In the genomic region with DNA sequence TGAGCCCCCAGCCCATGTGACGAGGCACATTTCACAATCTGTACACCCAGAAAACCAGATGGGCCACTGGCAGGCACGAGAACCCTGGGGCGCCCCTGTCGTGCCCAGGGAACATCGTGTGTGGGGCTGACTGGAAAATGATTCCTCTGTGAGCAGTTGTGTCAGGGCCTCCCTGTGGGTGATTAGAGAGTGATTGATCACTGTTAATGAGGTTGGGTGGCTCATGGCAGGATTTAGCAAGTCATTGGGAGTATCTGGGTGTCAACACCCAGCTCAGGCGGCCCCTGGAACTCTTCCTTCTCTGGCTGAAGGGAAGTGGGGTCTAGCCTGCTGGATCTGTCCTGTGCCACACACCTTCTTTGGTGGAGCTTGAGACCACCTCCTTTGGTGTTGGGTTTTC, we compare ENCODE assay signal across 22 cellular contexts. TPM values are rescaled to one million over a fixed set of nuclear protein-coding genes. Genes with fewer than 3 reads are reported as not detected.
DNase-seq lines count a peak whose midpoint lies in the region; ATAC-seq, FAIRE-seq and TF ChIP-seq lines count a peak whose summit lies in the region.
"Had no signal": no experiment of that assay in that cellular context is flagged by ENCODE, and none has a peak within 500 bp of the region (broad histone marks: within the 10 kb centered on the region; RNA-seq: fewer than 3 reads in every experiment).

No MANE protein-coding gene starts in this region.

- H3K4me2 ChIP-seq in K562 (ENCODE audit: insufficient read depth, low read length), result no peak overlapping the region
- H3K4me2 ChIP-seq: A549, BLaER1 had no signal

- DNase-seq in NCI-H82 (lab: John Stamatoyannopoulos, UW) (peak; percentile 38), NCI-H82 treated with DMSO at 0.1 percent for 48 hours (lab: John Stamatoyannopoulos, UW; ENCODE audit: unreplicated experiment) (no peak), K562 (ENCODE audit: extremely low read depth in 1 of 4, low spot score in 3 of 4) (no peak), type B pancreatic cell (ENCODE audit: extremely low spot score, unreplicated experiment) (no peak)
- DNase-seq: CD4-positive, alpha-beta memory T cell; DMS153; DMS79; GDM1 had no signal

- no peaks in the 10 kb centered on the region for H3K9me1 ChIP-seq in K562 (ENCODE audit: control insufficient read depth, insufficient read depth, low read length)

- no peak overlapping the region for H3K4me3 ChIP-seq in K562
- H3K4me3 ChIP-seq: A549, BLaER1, HAP-1 had no signal

- no peaks in the 10 kb centered on the region for H3K9me3 Mint-ChIP-seq in type B pancreatic cell
- H3K9me3 Mint-ChIP-seq in activated T-helper 17 cell treated with anti-CD3 and anti-CD28 coated beads, Interleukin-2, amount 50 U/mL, for 72 hours, result no peaks in the 10 kb centered on the region
- H3K9me3 Mint-ChIP-seq: CD4-positive, alpha-beta memory T cell had no signal

- H3K9me3 ChIP-seq in K562 (replicated peaks; ENCODE audit: control insufficient read depth, insufficient read depth, low read depth, low read length), result no peaks in the 10 kb centered on the region
- H3K9me3 ChIP-seq: A549, BLaER1, HAP-1 had no signal

- in situ Hi-C loops in K562 (cut with MboI), result no loop called here

- H3K27ac Mint-ChIP-seq in type B pancreatic cell, result peak overlapping the region; percentile 83
- H3K27ac Mint-ChIP-seq in activated T-helper 17 cell treated with anti-CD3 and anti-CD28 coated beads, Interleukin-2, amount 50 U/mL, for 72 hours, result no peak overlapping the region
- H3K27ac Mint-ChIP-seq: CD14-positive monocyte had no signal

- H3K9ac ChIP-seq in K562 (ENCODE audit: insufficient read depth in 1 of 2, low read depth in 2 of 2, low read length in 2 of 2), result no peak overlapping the region
- H3K9ac ChIP-seq: BLaER1 had no signal

- BruUV-seq in K562 (replicated peaks; lab: Mats Ljungman, UMichigan), result no TSS peak

- H3K27ac ChIP-seq in K562 (ENCODE audit: extremely low read depth, low read depth, low read length), result no peak overlapping the region
- H3K27ac ChIP-seq: 22Rv1, A549, BLaER1 had no signal

- H4K20me1 ChIP-seq in K562 (replicated peaks; ENCODE audit: control insufficient read depth, insufficient read depth, low read length), result peaks cover 30% of the 10 kb centered on the region; the same call in 1 of the 2 replicates

- TF ChIP-seq POLR2A in K562 (conservative IDR thresholded peaks at IDR 0.05), result no peak

- H3K4me1 Mint-ChIP-seq in type B pancreatic cell (ENCODE audit: unreplicated experiment), result peaks cover 18% of the 10 kb centered on the region
- peaks cover 10% of the 10 kb centered on the region for H3K4me1 Mint-ChIP-seq in activated T-helper 17 cell treated with anti-CD3 and anti-CD28 coated beads, Interleukin-2, amount 50 U/mL, for 72 hours

- TF ChIP-seq CTCF in K562 (IDR thresholded peaks at IDR 0.05 in 2 of 3, conservative IDR thresholded peaks at IDR 0.05 in 1 of 3; ENCODE audit: insufficient read depth in 2 of 3, low read depth in 1 of 3, low read length in 3 of 3) (no peak), type B pancreatic cell (conservative IDR thresholded peaks at IDR 0.05) (no peak)

- H2AFZ ChIP-seq in K562 (ENCODE audit: low read depth, low read length), result no peak overlapping the region

- intact Hi-C loops in K562 (cut with micrococcal nuclease), result no loop called here

- ATAC-seq in K562 (no peak), esophagus mucosa (peak; percentile 34), HG02884 (IDR thresholded peaks at IDR 0.05; ENCODE audit: unreplicated experiment) (no peak), GM18511 (IDR thresholded peaks at IDR 0.05; ENCODE audit: unreplicated experiment) (no peak)
- no peak for ATAC-seq in activated T-helper 17 cell treated with anti-CD3 and anti-CD28 coated beads, Interleukin-2, amount 50 U/mL, for 72 hours (replicated peaks)
- ATAC-seq: A549, HepG2 had no signal

- H3K4me3 Mint-ChIP-seq in type B pancreatic cell, result peak overlapping the region; percentile 79
- H3K4me3 Mint-ChIP-seq in activated T-helper 17 cell treated with anti-CD3 and anti-CD28 coated beads, Interleukin-2, amount 50 U/mL, for 72 hours, result no peak overlapping the region
- H3K4me3 Mint-ChIP-seq: CD14-positive monocyte had no signal

- no peak for TF ChIP-seq EP300 in K562 (IDR thresholded peaks at IDR 0.05; ENCODE audit: low read length)

- 3% methylated on average over 6 of the region's 6 CpGs for WGBS in K562 (ENCODE audit: insufficient coverage, low coverage, missing lambda C conversion rate)

- FAIRE-seq in K562 (lab: Jason Lieb, UNC), result no peak
- FAIRE-seq: A549, GM12892, GM18507, HepG2 had no signal

- H3K36me3 ChIP-seq in K562 (ENCODE audit: control insufficient read depth, insufficient read depth, low read length), result no peaks in the 10 kb centered on the region
- H3K36me3 ChIP-seq: BLaER1, HAP-1 had no signal

- peaks cover 64 to 83% of the 10 kb centered on the region in 2 experiments for H3K27me3 ChIP-seq in K562 (ENCODE audit: control insufficient read depth in 2 of 2, insufficient read depth in 2 of 2, low read length in 2 of 2)

- H3K79me2 ChIP-seq in K562 (ENCODE audit: control insufficient read depth, insufficient read depth, low read length), result no peaks in the 10 kb centered on the region

- H3K36me3 Mint-ChIP-seq in type B pancreatic cell, result peaks cover 3% of the 10 kb centered on the region
- no peaks in the 10 kb centered on the region for H3K36me3 Mint-ChIP-seq in activated T-helper 17 cell treated with anti-CD3 and anti-CD28 coated beads, Interleukin-2, amount 50 U/mL, for 72 hours (ENCODE audit: low read depth)
- H3K36me3 Mint-ChIP-seq: CD4-positive, alpha-beta memory T cell had no signal

- POLR2A ChIA-PET in K562 (lab: Yijun Ruan, JAX), result no interaction called here

- peaks cover 5 to 15% of the 10 kb centered on the region in 2 experiments; a peak in 3 of 5 replicates for H3K4me1 ChIP-seq in K562 (replicated peaks in 1 of 2; ENCODE audit: control insufficient read depth in 2 of 2, insufficient read depth in 2 of 2, low read length in 2 of 2)
- H3K4me1 ChIP-seq: A549 had no signal

- H3K27me3 Mint-ChIP-seq in type B pancreatic cell, result peaks cover 37% of the 10 kb centered on the region
- H3K27me3 Mint-ChIP-seq in activated T-helper 17 cell treated with anti-CD3 and anti-CD28 coated beads, Interleukin-2, amount 50 U/mL, for 72 hours, result peaks cover 27% of the 10 kb centered on the region

- CTCF ChIA-PET in K562 (lab: Yijun Ruan, JAX; ENCODE audit: low intra/inter-chr PET ratio), result no interaction called here

- no peak for TF ChIP-seq RAD21 in K562 (CRISPR knock-in tag; conservative IDR thresholded peaks at IDR 0.05 in 1 of 2, IDR thresholded peaks at IDR 0.05 in 1 of 2)

TF ChIP-seq in K562, 482 proteins besides CTCF, POLR2A, EP300 and RAD21 (continues in another document):
- TF ChIP-seq ZNF75A (CRISPR knock-in tag; IDR thresholded peaks at IDR 0.05) (no peak), ZNF583 (CRISPR knock-in tag; IDR thresholded peaks at IDR 0.05) (no peak), NFE2 (IDR thresholded peaks at IDR 0.05; ENCODE audit: low read depth) (peak; percentile 49), RFX5 (IDR thresholded peaks at IDR 0.05; ENCODE audit: low read depth, low read length) (no peak), NFIX (CRISPR knock-in tag; IDR thresholded peaks at IDR 0.05; ENCODE audit: low read depth) (no peak), ZZZ3 (IDR thresholded peaks at IDR 0.05) (no peak), ESRRB (CRISPR knock-in tag; IDR thresholded peaks at IDR 0.05; ENCODE audit: borderline replicate concordance) (no peak), MXI1 (IDR thresholded peaks at IDR 0.05; ENCODE audit: low read depth, low read length) (no peak), CHD2 (IDR thresholded peaks at IDR 0.05; ENCODE audit: low read depth, low read length) (no peak), ZNF79 (CRISPR knock-in tag; IDR thresholded peaks at IDR 0.05; ENCODE audit: low read depth) (no peak), MEIS2 (IDR thresholded peaks at IDR 0.05; ENCODE audit: partially characterized antibody) (peak; percentile 84), MAFG (tag; conservative IDR thresholded peaks at IDR 0.05) (peak; percentile 76)
- TF ChIP-seq, protein P1, sequence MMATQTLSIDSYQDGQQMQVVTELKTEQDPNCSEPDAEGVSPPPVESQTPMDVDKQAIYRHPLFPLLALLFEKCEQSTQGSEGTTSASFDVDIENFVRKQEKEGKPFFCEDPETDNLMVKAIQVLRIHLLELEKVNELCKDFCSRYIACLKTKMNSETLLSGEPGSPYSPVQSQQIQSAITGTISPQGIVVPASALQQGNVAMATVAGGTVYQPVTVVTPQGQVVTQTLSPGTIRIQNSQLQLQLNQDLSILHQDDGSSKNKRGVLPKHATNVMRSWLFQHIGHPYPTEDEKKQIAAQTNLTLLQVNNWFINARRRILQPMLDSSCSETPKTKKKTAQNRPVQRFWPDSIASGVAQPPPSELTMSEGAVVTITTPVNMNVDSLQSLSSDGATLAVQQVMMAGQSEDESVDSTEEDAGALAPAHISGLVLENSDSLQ (IDR thresholded peaks at IDR 0.05), result peak; percentile 24; the same call in 1 of the 2 replicates

RNA-seq across cellular contexts. Expression of a gene that starts 5.7 kb away (rescaled TPM):
- not detected in 2 replicates for total RNA-seq in K562 (2011; cell fraction: chromatin; rRNA removed; ENCODE audit: low replicate concordance)
- total RNA-seq in K562 (2011; cell fraction: nucleolus; rRNA removed), result not detected in 2 replicates
- not detected in 2 replicates for total RNA-seq in K562 (2011; cell fraction: nucleoplasm; rRNA removed)
- total RNA-seq in K562 (2014; rRNA removed) (not detected in 2 replicates), K562 (2014; rRNA removed; fragmentation: Illumina TruSeq; extraction: Trizol) (not detected in 2 replicates), K562 (2015; rRNA removed; fragmentation: Illumina TruSeq; extraction: Trizol) (not detected in 2 replicates), K562 (2021) (not detected in 2 replicates), esophagus mucosa (177 TPM), type B pancreatic cell (ENCODE audit: low replicate concordance) (70.6 and 194 TPM in 2 replicates)
- polyA plus RNA-seq in K562 (2011; rRNA removed) (not detected in 2 replicates), K562 (2014; fragmentation: Illumina TruSeq; extraction: Trizol) (0.04 TPM in 1 of 2 replicates, not detected in the other), K562 (2014; fragmentation: Nextera tagmentation; extraction: Ambion mirVana) (under 1 TPM in 1 of 2 experiments, not detected in 1; 0.01 TPM), K562 (2014; rRNA removed) (0.65 TPM in 1 of 2 replicates, not detected in the other)
- not detected in 2 replicates for polyA plus RNA-seq in K562 (2011; cell fraction: cytosol; rRNA removed)
- not detected in 2 replicates for polyA plus RNA-seq in K562 (2011; cell fraction: nucleus; rRNA removed)
- 0.13 and 0.35 TPM in 2 replicates for polyA plus RNA-seq in K562 (2012)
- polyA minus RNA-seq in K562 (2011; rRNA and poly(A)+ RNA removed), result not detected in 2 replicates
- not detected in 2 replicates for polyA minus RNA-seq in K562 (2011; cell fraction: cytosol; rRNA and poly(A)+ RNA removed)
- polyA minus RNA-seq in K562 (2011; cell fraction: nucleus; rRNA and poly(A)+ RNA removed), result not detected in 2 replicates
- not detected for total RNA-seq in activated T-helper 17 cell treated with anti-CD3 and anti-CD28 coated beads, Interleukin-2, amount 50 U/mL, for 72 hours
- total RNA-seq: CD4-positive, alpha-beta memory T cell; Daoy; H4; HepG2 had no signal
- polyA plus RNA-seq: CD14-positive monocyte; CD4-positive, alpha-beta memory T cell; HepG2 had no signal

Comparison
In these comparisons a context has a peak if more than half of its experiments do, and no peak if none do; other contexts are left out.
1. RNA of a gene that starts 5.7 kb away (total RNA-seq): 177 TPM in esophagus mucosa (single experiment) and 70.6 to 194 TPM in type B pancreatic cell; not detected in activated T-helper 17 cell treated with anti-CD3 and anti-CD28 coated beads, Interleukin-2, amount 50 U/mL, for 72 hours and not detected in K562; every median in the first group is over 10 times any median in the second.